ENCODE assay signal across 20 cellular contexts in genomic region chr3:8715757-8716156, GRCh38. TPM values are rescaled to one million over a fixed set of nuclear protein-coding genes. Genes with fewer than 3 reads are reported as not detected.
"Had no signal": no experiment of that assay in that cellular context is flagged by ENCODE, and none has a peak within 500 bp of the region (broad histone marks: within the 10 kb centered on the region; RNA-seq: fewer than 3 reads in every experiment).

No MANE protein-coding gene starts in this region.

RNA-seq across cellular contexts. Expression of gene CAV3, which starts 17.8 kb away (rescaled TPM):
- total RNA-seq: dermis blood vessel endothelial cell; endothelial cell of umbilical vein; esophagus squamous epithelium; gastroesophageal sphincter; hepatocyte; kidney; left lobe of liver; liver; lung; mesothelial cell of epicardium; mucosa of descending colon; natural killer cell treated with Interleukin-12 subunit alpha and Interleukin-12 subunit beta and Interleukin-15 and Interleukin-18, amount 100 ng/mL, for 72 hours; osteocyte; renal cortical epithelial cell; sigmoid colon; subcutaneous adipose tissue; temporal lobe; thyroid gland; ureter; vagina had no signal
- polyA plus RNA-seq: endothelial cell of umbilical vein, hepatocyte, liver had no signal
